19 cellular contexts compared by ENCODE assay signal in genomic region chr11:25890626-25891250, GRCh38.
A peak's percentile ranks its signal among the peaks of the same experiment; 100 is the strongest.
DNase-seq lines count a peak whose midpoint lies in the region; ATAC-seq, FAIRE-seq and TF ChIP-seq lines count a peak whose summit lies in the region.
"Had no signal": no experiment of that assay in that cellular context is flagged by ENCODE, and none has a peak within 500 bp of the region (broad histone marks: within the 10 kb centered on the region; RNA-seq: fewer than 3 reads in every experiment).

No MANE protein-coding gene starts in this region.

- FAIRE-seq in endothelial cell of umbilical vein (lab: Jason Lieb, UNC) = no peak
- FAIRE-seq: GM12892, GM18507, H1 had no signal

- H3K4me1 ChIP-seq in GM23248 (ENCODE audit: insufficient read depth) = no peaks in the 10 kb centered on the region
- H3K4me1 ChIP-seq in endothelial cell of umbilical vein (ENCODE audit: control insufficient read depth, extremely low read depth, insufficient read depth, low read length) = no peaks in the 10 kb centered on the region
- no peaks in the 10 kb centered on the region for H3K4me1 ChIP-seq in suprapubic skin
- H3K4me1 ChIP-seq: BLaER1 treated with 17β-estradiol and CSF1 and Interleukin-3, amounts not matched to agents 10 nM and 100 nM had no signal

- H3K9me2 ChIP-seq in GM23248 (ENCODE audit: insufficient read depth) = no peaks in the 10 kb centered on the region

- no peak for TF ChIP-seq POLR2A in endothelial cell of umbilical vein (IDR thresholded peaks at IDR 0.05; ENCODE audit: low read depth, low read length)
- TF ChIP-seq POLR2A in suprapubic skin (IDR thresholded peaks at IDR 0.05) = no peak

- BruUV-seq in endothelial cell of umbilical vein (replicated peaks; lab: Mats Ljungman, UMichigan) = no TSS peak

- dilution Hi-C loops in endothelial cell of umbilical vein (cut with MboI; ENCODE audit: extremely low pct_ligation_motif_present, low sequenced_read_pairs) = no loop called here

- H2AFZ ChIP-seq in GM23248 (no peak overlapping the region), endothelial cell of umbilical vein (ENCODE audit: low read depth, low read length) (no peak overlapping the region)

- in situ Hi-C loops in GM23248 (cut with MboI) = no loop called here

- H3K4me3 ChIP-seq in GM23248 (no peak overlapping the region), endothelial cell of umbilical vein (replicated peaks in 1 of 3; ENCODE audit: insufficient read depth in 1 of 3, low read depth in 1 of 3, low read length in 3 of 3) (no peak overlapping the region), suprapubic skin (no peak overlapping the region)
- H3K4me3 ChIP-seq: BLaER1 treated with 17β-estradiol and CSF1 and Interleukin-3, amounts not matched to agents 10 nM and 100 nM had no signal

- ATAC-seq in GM21423 (IDR thresholded peaks at IDR 0.05; ENCODE audit: unreplicated experiment) = no peak

- H3K27ac ChIP-seq in GM23248 (no peak overlapping the region), endothelial cell of umbilical vein (ENCODE audit: insufficient read depth, low read depth, low read length) (no peak overlapping the region), suprapubic skin (no peak overlapping the region)
- H3K27ac ChIP-seq: BLaER1 treated with 17β-estradiol and CSF1 and Interleukin-3, amounts not matched to agents 10 nM and 100 nM; HL-60 had no signal

- no peaks in the 10 kb centered on the region for H3F3A ChIP-seq in GM23248 (ENCODE audit: insufficient read depth)

- POLR2A ChIA-PET in endothelial cell of umbilical vein (lab: Charles Lee) = no interaction called here

- H3K9me3 ChIP-seq in GM23248 (ENCODE audit: low read depth) (no peaks in the 10 kb centered on the region), endothelial cell of umbilical vein (replicated peaks; ENCODE audit: control insufficient read depth, insufficient read depth, low read length) (no peaks in the 10 kb centered on the region), suprapubic skin (no peaks in the 10 kb centered on the region)
- H3K9me3 ChIP-seq: BLaER1 treated with 17β-estradiol and CSF1 and Interleukin-3, amounts not matched to agents 10 nM and 100 nM had no signal

- H4K20me1 ChIP-seq in GM23248 (ENCODE audit: insufficient read depth) (no peaks in the 10 kb centered on the region), endothelial cell of umbilical vein (replicated peaks; ENCODE audit: control insufficient read depth, extremely low read depth, insufficient read depth, low read length) (no peaks in the 10 kb centered on the region)
- H4K20me1 ChIP-seq: BLaER1 treated with 17β-estradiol and CSF1 and Interleukin-3, amounts not matched to agents 10 nM and 100 nM had no signal

- no peak overlapping the region for H3K9ac ChIP-seq in GM23248
- H3K9ac ChIP-seq in endothelial cell of umbilical vein (replicated peaks; ENCODE audit: extremely low read depth, insufficient read depth, low read length) = no peak overlapping the region
- H3K9ac ChIP-seq: BLaER1 treated with 17β-estradiol and CSF1 and Interleukin-3, amounts not matched to agents 10 nM and 100 nM had no signal

- intact Hi-C loops in endothelial cell of umbilical vein (cut with micrococcal nuclease) = no loop called here

- 32 to 40% methylated on average over 3 of the region's 3 CpGs for WGBS in GM23248 (ENCODE audit: low coverage in 1 of 2, low lambda C conversion rate in 2 of 2, missing lambda C conversion rate in 2 of 2), 2 experiments
- 58% methylated on average over 3 of the region's 3 CpGs for WGBS in suprapubic skin

- TF ChIP-seq EP300 in suprapubic skin (IDR thresholded peaks at IDR 0.05) = no peak

- H3K36me3 ChIP-seq in GM23248 (ENCODE audit: low read depth) = no peaks in the 10 kb centered on the region
- no peaks in the 10 kb centered on the region for H3K36me3 ChIP-seq in endothelial cell of umbilical vein (ENCODE audit: control insufficient read depth in 2 of 2, extremely low read depth in 1 of 2, insufficient read depth in 2 of 2, low read length in 2 of 2)
- H3K36me3 ChIP-seq in suprapubic skin = no peaks in the 10 kb centered on the region
- H3K36me3 ChIP-seq: BLaER1 treated with 17β-estradiol and CSF1 and Interleukin-3, amounts not matched to agents 10 nM and 100 nM had no signal

- no peak for TF ChIP-seq CTCF in endothelial cell of umbilical vein (IDR thresholded peaks at IDR 0.05; ENCODE audit: extremely low read depth in 1 of 2, insufficient read depth in 1 of 2, low read depth in 1 of 2, low read length in 2 of 2)
- TF ChIP-seq CTCF in suprapubic skin (IDR thresholded peaks at IDR 0.05) = no peak

- no peaks in the 10 kb centered on the region for H3K9me1 ChIP-seq in endothelial cell of umbilical vein (replicated peaks; ENCODE audit: control insufficient read depth, extremely low read depth, insufficient read depth, low read length)

- H3K4me2 ChIP-seq in GM23248 (ENCODE audit: unreplicated experiment) = no peak overlapping the region
- no peak overlapping the region for H3K4me2 ChIP-seq in endothelial cell of umbilical vein (ENCODE audit: insufficient read depth, low read length)
- H3K4me2 ChIP-seq: BLaER1 treated with 17β-estradiol and CSF1 and Interleukin-3, amounts not matched to agents 10 nM and 100 nM had no signal

- no peaks in the 10 kb centered on the region for H3K79me2 ChIP-seq in GM23248 (ENCODE audit: insufficient read depth)
- H3K79me2 ChIP-seq in endothelial cell of umbilical vein (ENCODE audit: control insufficient read depth, insufficient read depth, low read length) = no peaks in the 10 kb centered on the region

- CTCF ChIA-PET in endothelial cell of umbilical vein (lab: Charles Lee) = no interaction called here

- H3K27me3 ChIP-seq in GM23248 (replicated peaks; ENCODE audit: insufficient read depth) = no peaks in the 10 kb centered on the region
- H3K27me3 ChIP-seq in endothelial cell of umbilical vein (ENCODE audit: control insufficient read depth in 2 of 2, insufficient read depth in 2 of 2, low read length in 2 of 2) = no peaks in the 10 kb centered on the region
- H3K27me3 ChIP-seq in suprapubic skin = no peaks in the 10 kb centered on the region
- H3K27me3 ChIP-seq: BLaER1 treated with 17β-estradiol and CSF1 and Interleukin-3, amounts not matched to agents 10 nM and 100 nM had no signal

- peak; percentile 1 for DNase-seq in GM23248
- peak; percentile 26 for DNase-seq in endothelial cell of umbilical vein (ENCODE audit: low read depth, low spot score)
- DNase-seq in kidney glomerular epithelial cell (lab: John Stamatoyannopoulos, UW) = peak; percentile 82
- DNase-seq in renal cortical epithelial cell (ENCODE audit: low read depth) = peak; percentile 79
- DNase-seq in suprapubic skin (ENCODE audit: low spot score in 2 of 2) = no peak
- no peak for DNase-seq in activated effector memory CD4-positive, alpha-beta T cell treated with anti-CD3 and anti-CD28 coated beads, Interleukin-2, amount 50 U/mL, for 16 hours
- no peak for DNase-seq in activated CD4-positive, alpha-beta T cell treated with anti-CD3 and anti-CD28 coated beads, Interleukin-2, amount 50 U/mL, for 48 hours
- DNase-seq: CD8-positive, alpha-beta memory T cell; COR-L47; DMS153; DMS79; GDM1; H9 had no signal

TF ChIP-seq in endothelial cell of umbilical vein, 7 proteins besides CTCF, POLR2A, EP300 and RAD21:
- no peak for TF ChIP-seq FOS (IDR thresholded peaks at IDR 0.05; ENCODE audit: borderline replicate concordance, insufficient read depth, low read length)
TF ChIP-seq in endothelial cell of umbilical vein: peak in this region for 0.

Comparison
In these comparisons a context has a peak if more than half of its experiments do, and no peak if none do; other contexts are left out.
1. DNase-seq: peak in GM23248 (single experiment), endothelial cell of umbilical vein (single experiment), kidney glomerular epithelial cell (single experiment) and renal cortical epithelial cell (single experiment); none in suprapubic skin (0 of 2), activated effector memory CD4-positive, alpha-beta T cell treated with anti-CD3 and anti-CD28 coated beads, Interleukin-2, amount 50 U/mL, for 16 hours (single experiment) and activated CD4-positive, alpha-beta T cell treated with anti-CD3 and anti-CD28 coated beads, Interleukin-2, amount 50 U/mL, for 48 hours (0 of 2).